Comparison of ENCODE assay signal across 8 cellular contexts in genomic region chr10:96370575-96371157, GRCh38. TPM values are rescaled to one million over a fixed set of nuclear protein-coding genes. Genes with fewer than 3 reads are reported as not detected.
DNase-seq lines count a peak whose midpoint lies in the region; ATAC-seq lines count a peak whose summit lies in the region.

No MANE protein-coding gene starts in this region.

- peak; percentile 24 for DNase-seq in SIG-M5 treated with dmso at 0.1 percent for 504 hours (lab: John Stamatoyannopoulos, UW; ENCODE audit: unreplicated experiment)
- no peak for DNase-seq in SIG-M5 (lab: John Stamatoyannopoulos, UW)
- peak; percentile 44 for DNase-seq in NCI-H1694 treated with DMSO at 0.1 percent for 48 hours (lab: John Stamatoyannopoulos, UW)
- DNase-seq in activated CD4-positive, alpha-beta T cell treated with anti-CD3 and anti-CD28 coated beads for 24 hours (ENCODE audit: low read depth in 2 of 2): peak; percentile 23 to 25
- peak; percentile 76 for DNase-seq in dermis blood vessel endothelial cell
- DNase-seq in medulla oblongata (ENCODE audit: extremely low spot score): peak; percentile 58
- peak; percentile 23 for DNase-seq in stimulated activated CD8-positive, alpha-beta memory T cell treated with anti-CD3 and anti-CD28 coated beads, Interleukin-7, amount 100 ng/mL, for 24 hours (ENCODE audit: low read depth)

- ATAC-seq in GM21360 (IDR thresholded peaks at IDR 0.05; ENCODE audit: unreplicated experiment): no peak

RNA-seq across cellular contexts. Expression of gene OPALIN, which starts 11.9 kb away (rescaled TPM):
- total RNA-seq in dermis blood vessel endothelial cell: not detected in 2 replicates
